1 cellular context compared by ENCODE assay signal in the genomic region with DNA sequence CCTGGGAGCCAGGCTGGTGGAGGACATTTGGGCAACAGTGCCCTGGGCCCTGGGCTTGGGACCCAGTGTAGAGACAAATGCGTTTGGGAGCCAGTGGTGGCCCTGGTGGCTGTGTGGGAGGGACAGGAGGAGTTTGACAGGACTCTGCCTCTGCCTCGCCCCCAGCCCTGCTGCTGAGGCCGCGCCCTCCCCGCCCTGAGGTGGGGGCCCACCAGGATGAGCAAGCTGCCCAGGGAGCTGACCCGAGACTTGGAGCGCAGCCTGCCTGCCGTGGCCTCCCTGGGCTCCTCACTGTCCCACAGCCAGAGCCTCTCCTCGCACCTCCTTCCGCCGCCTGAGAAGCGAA.
TF ChIP-seq lines count a peak whose summit lies in the region.

No MANE protein-coding gene starts in this region.

TF ChIP-seq in GM12878, 131 proteins besides CTCF, POLR2A, EP300 and RAD21:
- TF ChIP-seq, protein P1, sequence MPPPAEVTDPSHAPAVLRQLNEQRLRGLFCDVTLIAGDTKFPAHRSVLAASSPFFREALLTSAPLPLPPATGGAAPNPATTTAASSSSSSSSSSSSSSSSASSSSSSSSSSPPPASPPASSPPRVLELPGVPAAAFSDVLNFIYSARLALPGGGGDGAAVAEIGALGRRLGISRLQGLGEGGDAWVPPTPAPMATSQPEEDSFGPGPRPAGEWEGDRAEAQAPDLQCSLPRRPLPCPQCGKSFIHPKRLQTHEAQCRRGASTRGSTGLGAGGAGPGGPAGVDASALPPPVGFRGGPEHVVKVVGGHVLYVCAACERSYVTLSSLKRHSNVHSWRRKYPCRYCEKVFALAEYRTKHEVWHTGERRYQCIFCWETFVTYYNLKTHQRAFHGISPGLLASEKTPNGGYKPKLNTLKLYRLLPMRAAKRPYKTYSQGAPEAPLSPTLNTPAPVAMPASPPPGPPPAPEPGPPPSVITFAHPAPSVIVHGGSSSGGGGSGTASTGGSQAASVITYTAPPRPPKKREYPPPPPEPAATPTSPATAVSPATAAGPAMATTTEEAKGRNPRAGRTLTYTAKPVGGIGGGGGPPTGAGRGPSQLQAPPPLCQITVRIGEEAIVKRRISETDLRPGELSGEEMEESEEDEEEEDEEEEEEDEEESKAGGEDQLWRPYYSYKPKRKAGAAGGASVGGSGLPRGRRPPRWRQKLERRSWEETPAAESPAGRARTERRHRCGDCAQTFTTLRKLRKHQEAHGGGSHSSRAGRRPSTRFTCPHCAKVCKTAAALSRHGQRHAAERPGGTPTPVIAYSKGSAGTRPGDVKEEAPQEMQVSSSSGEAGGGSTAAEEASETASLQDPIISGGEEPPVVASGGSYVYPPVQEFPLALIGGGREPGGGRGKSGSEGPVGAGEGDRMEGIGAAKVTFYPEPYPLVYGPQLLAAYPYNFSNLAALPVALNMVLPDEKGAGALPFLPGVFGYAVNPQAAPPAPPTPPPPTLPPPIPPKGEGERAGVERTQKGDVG (CRISPR knock-in tag; IDR thresholded peaks at IDR 0.05), result no peak
- no peak for TF ChIP-seq CREM (IDR thresholded peaks at IDR 0.05; ENCODE audit: low read depth)
- no peak for TF ChIP-seq NR2C1 (IDR thresholded peaks at IDR 0.05)
- TF ChIP-seq TAF1 (IDR thresholded peaks at IDR 0.05; ENCODE audit: borderline replicate concordance, low read depth, low read length), result no peak
- TF ChIP-seq POU2F2 (IDR thresholded peaks at IDR 0.05; ENCODE audit: borderline replicate concordance, low read depth, low read length), result no peak
- no peak for TF ChIP-seq HDAC2 (IDR thresholded peaks at IDR 0.05)
- TF ChIP-seq TCF7 (IDR thresholded peaks at IDR 0.05; ENCODE audit: borderline replicate concordance), result no peak
- TF ChIP-seq CBX5 (IDR thresholded peaks at IDR 0.05; ENCODE audit: low read depth), result no peak
- TF ChIP-seq NFIC (IDR thresholded peaks at IDR 0.05; ENCODE audit: low read depth, low read length), result no peak
- TF ChIP-seq ZNF217 (IDR thresholded peaks at IDR 0.05), result no peak
- no peak for TF ChIP-seq ZNF274 (IDR thresholded peaks at IDR 0.05; ENCODE audit: insufficient read depth, insufficient read length)
- no peak for TF ChIP-seq SMAD1 (IDR thresholded peaks at IDR 0.05; ENCODE audit: low read depth, partially characterized antibody)
- TF ChIP-seq CHD4 (IDR thresholded peaks at IDR 0.05), result no peak
- TF ChIP-seq TCF3 (IDR thresholded peaks at IDR 0.05; ENCODE audit: borderline replicate concordance, insufficient read depth, low read depth, low read length), result no peak
- no peak for TF ChIP-seq MEF2A (IDR thresholded peaks at IDR 0.05; ENCODE audit: insufficient read depth, low read depth, low read length)
- TF ChIP-seq RB1 (IDR thresholded peaks at IDR 0.05; ENCODE audit: borderline replicate concordance), result no peak
- TF ChIP-seq, protein P2, sequence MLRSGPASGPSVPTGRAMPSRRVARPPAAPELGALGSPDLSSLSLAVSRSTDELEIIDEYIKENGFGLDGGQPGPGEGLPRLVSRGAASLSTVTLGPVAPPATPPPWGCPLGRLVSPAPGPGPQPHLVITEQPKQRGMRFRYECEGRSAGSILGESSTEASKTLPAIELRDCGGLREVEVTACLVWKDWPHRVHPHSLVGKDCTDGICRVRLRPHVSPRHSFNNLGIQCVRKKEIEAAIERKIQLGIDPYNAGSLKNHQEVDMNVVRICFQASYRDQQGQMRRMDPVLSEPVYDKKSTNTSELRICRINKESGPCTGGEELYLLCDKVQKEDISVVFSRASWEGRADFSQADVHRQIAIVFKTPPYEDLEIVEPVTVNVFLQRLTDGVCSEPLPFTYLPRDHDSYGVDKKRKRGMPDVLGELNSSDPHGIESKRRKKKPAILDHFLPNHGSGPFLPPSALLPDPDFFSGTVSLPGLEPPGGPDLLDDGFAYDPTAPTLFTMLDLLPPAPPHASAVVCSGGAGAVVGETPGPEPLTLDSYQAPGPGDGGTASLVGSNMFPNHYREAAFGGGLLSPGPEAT (IDR thresholded peaks at IDR 0.05; ENCODE audit: low read depth), result no peak
